In the genomic region with DNA sequence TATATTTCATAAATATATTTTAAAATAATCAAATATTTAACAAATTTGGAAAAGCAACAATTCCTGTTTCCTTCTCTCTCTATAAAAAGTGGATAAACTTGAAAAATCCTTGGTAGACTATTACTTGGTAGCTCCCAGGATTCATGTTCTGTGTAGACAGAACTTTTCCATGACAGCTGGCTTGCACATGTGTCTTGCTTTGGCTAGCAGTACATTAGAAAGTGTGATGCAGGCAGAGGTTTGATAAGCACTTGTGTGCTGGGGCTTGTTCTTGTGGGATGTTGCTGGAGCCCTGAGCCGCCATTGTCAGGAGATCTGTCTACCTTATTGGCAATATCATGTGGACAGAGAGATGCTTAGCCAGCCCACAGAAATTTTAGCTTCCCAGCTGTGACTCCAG, we compare ENCODE assay signal across 21 cellular contexts.
"Had no signal": no experiment of that assay in that cellular context is flagged by ENCODE, and none has a peak within 500 bp of the region (broad histone marks: within the 10 kb centered on the region; RNA-seq: fewer than 3 reads in every experiment).

No MANE protein-coding gene starts in this region.

- H3K9me3 ChIP-seq: esophagus squamous epithelium, gastrocnemius medialis, prostate gland, sigmoid colon, spleen, testis, tibial artery had no signal

- FAIRE-seq: endometrium, keratinocyte had no signal

- H3K27me3 ChIP-seq: esophagus squamous epithelium, gastrocnemius medialis, sigmoid colon, spleen, testis, tibial artery had no signal

- H3K4me1 ChIP-seq: esophagus squamous epithelium, gastrocnemius medialis, prostate gland, sigmoid colon, spleen, testis, tibial artery had no signal

- H3K27ac ChIP-seq: esophagus squamous epithelium, gastrocnemius medialis, prostate gland, sigmoid colon, spleen, testis, tibial artery had no signal

- H3K36me3 ChIP-seq: esophagus squamous epithelium, gastrocnemius medialis, prostate gland, sigmoid colon, spleen, tibial artery had no signal

- H3K4me3 ChIP-seq: esophagus squamous epithelium, gastrocnemius medialis, lung, prostate gland, sigmoid colon, spleen, testis, tibial artery had no signal

- ATAC-seq: effector memory CD8-positive, alpha-beta T cell; gastrocnemius medialis; natural killer cell; right cardiac atrium; stimulated activated memory B cell treated with anti-CD40 and anti-IgM and Interleukin-4, amounts not matched to agents 10 μg/mL and 1 μg/mL and 100 μg/mL, for 72 hours; stimulated activated naive CD8-positive, alpha-beta T cell treated with anti-CD3 and anti-CD28 coated beads, Interleukin-15, Interleukin-2, amounts not matched to agents 100 U/mL and 50 U/mL, for 24 hours had no signal

- DNase-seq: cortex of kidney; effector memory CD8-positive, alpha-beta T cell; erythroblast; esophagus squamous epithelium; foreskin fibroblast; gastrocnemius medialis; head of caudate nucleus; natural killer cell; right cardiac atrium; sigmoid colon; spleen; stimulated activated CD4-positive, alpha-beta T cell treated with anti-CD3 and anti-CD28 coated beads, Interleukin-4, amount 100 ng/mL, for 4 hours; stimulated activated naive CD8-positive, alpha-beta T cell treated with anti-CD3 and anti-CD28 coated beads, Interleukin-15, Interleukin-2, amounts not matched to agents 100 U/mL and 50 U/mL, for 24 hours; substantia nigra; testis; tibial artery had no signal
